Comparison of ENCODE assay signal across 30 cellular contexts in the genomic region with DNA sequence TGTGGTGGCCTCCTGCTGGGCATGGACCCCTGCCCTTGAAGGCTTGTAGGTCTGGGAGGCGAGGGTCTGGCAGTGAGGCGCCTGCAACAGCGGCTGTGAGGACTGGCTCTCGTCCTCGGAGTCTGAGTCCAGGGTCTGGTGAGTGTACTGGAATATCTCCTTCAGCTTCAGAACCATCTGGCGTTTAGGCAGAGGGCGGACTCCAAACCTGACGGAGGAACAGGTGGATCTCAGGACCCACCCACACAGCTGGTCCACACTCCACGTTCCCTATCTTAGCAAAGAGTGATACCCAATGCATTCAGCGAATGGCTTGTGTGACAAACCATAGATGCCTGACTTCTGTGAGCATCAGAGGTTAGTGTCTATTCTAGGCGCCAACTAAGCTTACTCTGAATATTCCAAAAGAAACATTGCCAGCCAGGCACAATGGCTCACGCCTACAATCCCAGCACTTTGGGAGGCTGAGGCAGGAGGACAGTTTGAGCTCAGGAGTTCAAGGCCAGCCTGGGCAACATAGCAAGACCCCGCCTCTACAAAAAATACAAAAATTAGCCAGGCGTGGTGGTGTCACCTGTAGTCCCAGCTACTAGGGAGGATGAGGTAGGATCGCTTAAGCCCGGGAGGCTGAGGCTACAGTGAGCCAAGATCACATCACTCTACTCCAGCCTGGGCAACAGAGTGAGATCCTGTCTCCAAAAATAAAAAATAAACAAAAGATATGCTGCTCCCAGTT. TPM values are rescaled to one million over a fixed set of nuclear protein-coding genes. Genes with fewer than 3 reads are reported as not detected.
"Had no signal": no experiment of that assay in that cellular context is flagged by ENCODE, and none has a peak within 500 bp of the region (broad histone marks: within the 10 kb centered on the region; RNA-seq: fewer than 3 reads in every experiment).

No MANE protein-coding gene starts in this region.

- H3K27me3 Mint-ChIP-seq: progenitor cell of endocrine pancreas had no signal

- H3K9ac ChIP-seq: parathyroid adenoma had no signal

- H3K9me3 Mint-ChIP-seq: natural killer cell had no signal

- H3K27ac Mint-ChIP-seq: natural killer cell, progenitor cell of endocrine pancreas had no signal

- H3K27ac ChIP-seq: coronary artery, esophagus squamous epithelium, heart right ventricle, lower lobe of right lung, neutrophil, parathyroid adenoma, stomach, thoracic aorta, tibial nerve, upper lobe of right lung, uterus had no signal

- DNase-seq: dermis blood vessel endothelial cell; effector memory CD4-positive, alpha-beta T cell; erythroblast; esophagus squamous epithelium; foreskin melanocyte; glutamatergic neuron; heart right ventricle; hippocampal formation; left cardiac atrium; left ventricle myocardium superior; lower lobe of right lung; natural killer cell; stimulated activated CD4-positive, alpha-beta T cell treated with anti-CD3 and anti-CD28 coated beads, Interleukin-12 subunit alpha, Interleukin-12 subunit beta, amount 100 ng/mL, for 4 hours; stimulated activated CD4-positive, alpha-beta T cell treated with anti-CD3 and anti-CD28 coated beads, Interleukin-1b, Interleukin-23, amount 100 ng/mL, for 48 hours; stimulated activated CD4-positive, alpha-beta T cell treated with anti-CD3 and anti-CD28 coated beads, Interleukin-4, amount 100 ng/mL, for 1 hour; stimulated activated CD8-positive, alpha-beta memory T cell treated with anti-CD3 and anti-CD28 coated beads, Interleukin-4, amount 100 ng/mL, for 48 hours; stimulated activated naive CD4-positive, alpha-beta T cell treated with Interleukin-2 at 50 U/mL for 16 hours; stomach; upper lobe of right lung; uterus had no signal

- H3K4me3 ChIP-seq: coronary artery, esophagus squamous epithelium, heart right ventricle, lower lobe of right lung, smooth muscle cell, stomach, thoracic aorta, tibial nerve, upper lobe of right lung, uterus had no signal

- H3K4me1 ChIP-seq: lower lobe of right lung, parathyroid adenoma, uterus had no signal

- FAIRE-seq: endothelial cell of umbilical vein, islet of Langerhans had no signal

- H3K9me3 ChIP-seq: esophagus squamous epithelium, heart right ventricle, lower lobe of right lung, neutrophil, stomach, thoracic aorta, tibial nerve, upper lobe of right lung, uterus had no signal

- H3K36me3 Mint-ChIP-seq: natural killer cell had no signal

- ATAC-seq: left cardiac atrium, left ventricle myocardium superior, lower lobe of right lung, natural killer cell, sciatic nerve, upper lobe of right lung had no signal

- H3K79me2 ChIP-seq: parathyroid adenoma had no signal

- H3K27me3 ChIP-seq: upper lobe of right lung, uterus had no signal

- H3K36me3 ChIP-seq: uterus had no signal

- H3K4me3 Mint-ChIP-seq: natural killer cell had no signal

- H3K4me2 ChIP-seq: smooth muscle cell had no signal

- H2AFZ ChIP-seq: parathyroid adenoma had no signal

RNA-seq across cellular contexts. Expression of a gene that starts 6.3 kb away (rescaled TPM):
- total RNA-seq: smooth muscle cell had no signal
